In genomic region chr5:129094924-129095797, GRCh38 we compare ENCODE assay signal across 1 cellular context.
TF ChIP-seq lines count a peak whose summit lies in the region.

No MANE protein-coding gene starts in this region.

TF ChIP-seq in HepG2, 621 proteins besides CTCF, POLR2A, EP300 and RAD21 (continued from another document and continues in another):
- TF ChIP-seq TEF (CRISPR knock-in tag; IDR thresholded peaks at IDR 0.05) (no peak), ZBTB2 (CRISPR knock-in tag; IDR thresholded peaks at IDR 0.05; ENCODE audit: low read depth) (peak; percentile 70), PRDM10 (CRISPR knock-in tag; IDR thresholded peaks at IDR 0.05; ENCODE audit: low read depth) (peak; percentile 58; the same call in 1 of the 2 replicates), ATRX (CRISPR knock-in tag; IDR thresholded peaks at IDR 0.05; ENCODE audit: borderline replicate concordance) (no peak), JUN (CRISPR knock-in tag; IDR thresholded peaks at IDR 0.05) (no peak; the same call in 1 of the 2 replicates), ZBTB40 (IDR thresholded peaks at IDR 0.05) (no peak), ZBTB40 (CRISPR knock-in tag; IDR thresholded peaks at IDR 0.05) (peak; percentile 82), EEA1 (CRISPR knock-in tag; IDR thresholded peaks at IDR 0.05; ENCODE audit: borderline replicate concordance) (peak; percentile 72; the same call in 1 of the 2 replicates), ZNF280B (CRISPR knock-in tag; IDR thresholded peaks at IDR 0.05; ENCODE audit: borderline replicate concordance) (peak; percentile 35; the same call in 1 of the 2 replicates), NFYB (CRISPR knock-in tag; IDR thresholded peaks at IDR 0.05) (0 out of 2 replicates have a peak, but pooled peaks have one; percentile 21), ZNF775 (CRISPR knock-in tag; IDR thresholded peaks at IDR 0.05; ENCODE audit: borderline replicate concordance) (no peak), SNAI1 (CRISPR knock-in tag; IDR thresholded peaks at IDR 0.05; ENCODE audit: borderline replicate concordance) (peak; percentile 64; the same call in 1 of the 2 replicates), SMAD9 (CRISPR knock-in tag; IDR thresholded peaks at IDR 0.05) (no peak), GATAD2A (CRISPR knock-in tag; IDR thresholded peaks at IDR 0.05) (peak; percentile 87), CERS6 (CRISPR knock-in tag; IDR thresholded peaks at IDR 0.05) (no peak), KDM2A (CRISPR knock-in tag; IDR thresholded peaks at IDR 0.05; ENCODE audit: borderline replicate concordance, low read depth) (peak; percentile 92), CHD2 (IDR thresholded peaks at IDR 0.05; ENCODE audit: low read depth, low read length) (no peak), ZBTB7B (CRISPR knock-in tag; IDR thresholded peaks at IDR 0.05) (peak; percentile 89), ELK4 (CRISPR knock-in tag; IDR thresholded peaks at IDR 0.05; ENCODE audit: borderline replicate concordance) (no peak), IRX3 (CRISPR knock-in tag; IDR thresholded peaks at IDR 0.05; ENCODE audit: borderline replicate concordance, low read depth) (no peak), ZNF614 (CRISPR knock-in tag; IDR thresholded peaks at IDR 0.05; ENCODE audit: borderline replicate concordance) (peak; percentile 84; the same call in 1 of the 2 replicates), SAP130 (CRISPR knock-in tag; IDR thresholded peaks at IDR 0.05; ENCODE audit: low read depth) (peak; percentile 90), ZNF547 (CRISPR knock-in tag; IDR thresholded peaks at IDR 0.05) (peak; percentile 86), ZBTB46 (CRISPR knock-in tag; IDR thresholded peaks at IDR 0.05; ENCODE audit: borderline replicate concordance) (peak; percentile 63; the same call in 1 of the 2 replicates), ZNF446 (CRISPR knock-in tag; IDR thresholded peaks at IDR 0.05) (peak; percentile 59; the same call in 1 of the 2 replicates), ZNF660 (CRISPR knock-in tag; IDR thresholded peaks at IDR 0.05; ENCODE audit: borderline replicate concordance, low read depth) (no peak), ZNF746 (CRISPR knock-in tag; IDR thresholded peaks at IDR 0.05) (peak; percentile 92), AGO1 (IDR thresholded peaks at IDR 0.05; ENCODE audit: low read depth, low read length, poor library complexity, severe bottlenecking) (no peak)
